ENCODE assay signal across 1 cellular context in the genomic region with DNA sequence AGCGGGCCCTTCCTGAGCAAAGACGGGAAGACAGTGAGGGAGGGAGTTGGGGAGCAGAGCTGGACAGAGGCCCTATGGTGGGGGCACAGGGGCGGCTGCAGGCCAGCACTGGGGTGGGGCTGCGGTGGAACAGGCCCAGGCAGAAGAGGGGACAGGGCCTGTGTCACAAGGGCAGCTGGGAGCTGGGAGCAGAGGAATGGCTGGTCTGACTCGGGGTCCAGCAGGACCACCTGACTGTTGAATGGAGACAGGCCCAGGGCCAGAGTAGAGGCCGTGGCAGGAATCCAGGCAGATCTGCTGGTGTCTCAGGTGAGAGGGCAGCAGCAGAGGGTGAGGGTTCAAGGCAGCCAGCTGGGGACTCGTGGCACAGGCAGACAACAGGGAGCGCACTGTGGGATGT.
TF ChIP-seq lines count a peak whose summit lies in the region.

No MANE protein-coding gene starts in this region.

TF ChIP-seq in H1, 55 proteins besides CTCF, POLR2A, EP300 and RAD21:
- TF ChIP-seq, protein P1, sequence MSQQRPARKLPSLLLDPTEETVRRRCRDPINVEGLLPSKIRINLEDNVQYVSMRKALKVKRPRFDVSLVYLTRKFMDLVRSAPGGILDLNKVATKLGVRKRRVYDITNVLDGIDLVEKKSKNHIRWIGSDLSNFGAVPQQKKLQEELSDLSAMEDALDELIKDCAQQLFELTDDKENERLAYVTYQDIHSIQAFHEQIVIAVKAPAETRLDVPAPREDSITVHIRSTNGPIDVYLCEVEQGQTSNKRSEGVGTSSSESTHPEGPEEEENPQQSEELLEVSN (IDR thresholded peaks at IDR 0.05), result no peak
- TF ChIP-seq, protein P2, sequence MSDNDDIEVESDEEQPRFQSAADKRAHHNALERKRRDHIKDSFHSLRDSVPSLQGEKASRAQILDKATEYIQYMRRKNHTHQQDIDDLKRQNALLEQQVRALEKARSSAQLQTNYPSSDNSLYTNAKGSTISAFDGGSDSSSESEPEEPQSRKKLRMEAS (IDR thresholded peaks at IDR 0.05), result no peak
- no peak for TF ChIP-seq NRF1 (IDR thresholded peaks at IDR 0.05; ENCODE audit: low read depth, low read length)
- no peak for TF ChIP-seq JUN (IDR thresholded peaks at IDR 0.05; ENCODE audit: low read depth, low read length)
- TF ChIP-seq KDM1A (IDR thresholded peaks at IDR 0.05; ENCODE audit: borderline replicate concordance, low read length), result no peak
- TF ChIP-seq YY1 (IDR thresholded peaks at IDR 0.05; ENCODE audit: low read depth, low read length), result no peak
- no peak for TF ChIP-seq CBX8 (IDR thresholded peaks at IDR 0.05; ENCODE audit: borderline replicate concordance, low read depth, low read length)
- TF ChIP-seq SP2 (IDR thresholded peaks at IDR 0.05; ENCODE audit: low read length), result no peak
- no peak for TF ChIP-seq FOSL1 (IDR thresholded peaks at IDR 0.05; ENCODE audit: insufficient read depth, low read depth, low read length)
- TF ChIP-seq CEBPB (IDR thresholded peaks at IDR 0.05; ENCODE audit: low read depth, low read length), result no peak
- no peak for TF ChIP-seq BACH1 (IDR thresholded peaks at IDR 0.05; ENCODE audit: low read length)
- no peak for TF ChIP-seq USF2 (IDR thresholded peaks at IDR 0.05; ENCODE audit: low read length)
- no peak for TF ChIP-seq POLR2AphosphoS5 (IDR thresholded peaks at IDR 0.05; ENCODE audit: low read depth, low read length)
- TF ChIP-seq BCL11A (IDR thresholded peaks at IDR 0.05; ENCODE audit: low read depth in 2 of 2, low read length in 2 of 2), result no peak
- TF ChIP-seq SIX5 (IDR thresholded peaks at IDR 0.05; ENCODE audit: low read depth, low read length), result no peak
- TF ChIP-seq TBP (IDR thresholded peaks at IDR 0.05; ENCODE audit: low read depth, low read length), result no peak
- TF ChIP-seq JUND (IDR thresholded peaks at IDR 0.05; ENCODE audit: low read length), result no peak
- TF ChIP-seq ZNF274 (IDR thresholded peaks at IDR 0.05; ENCODE audit: borderline replicate concordance, extremely low read depth, low read length), result no peak
TF ChIP-seq in H1: peak in this region for 0.
